Comparison of ENCODE assay signal across 2 cellular contexts in genomic region chr12:65857875-65858274, GRCh38.
TF ChIP-seq lines count a peak whose summit lies in the region.

No MANE protein-coding gene starts in this region.

TF ChIP-seq in HCT116, 20 proteins besides CTCF, POLR2A, EP300 and RAD21 (continued from another document):
- TF ChIP-seq ELF1 (IDR thresholded peaks at IDR 0.05; ENCODE audit: borderline replicate concordance, low read depth) (no peak), CEBPB (IDR thresholded peaks at IDR 0.05; ENCODE audit: low read depth) (no peak)
TF ChIP-seq in HCT116: peak in this region for 0.

TF ChIP-seq in endothelial cell of umbilical vein, 7 proteins besides CTCF, POLR2A, EP300 and RAD21 (continued from another document):
- TF ChIP-seq MAX (IDR thresholded peaks at IDR 0.05; ENCODE audit: insufficient read depth, insufficient read length) (no peak), POLR2AphosphoS5 (IDR thresholded peaks at IDR 0.05; ENCODE audit: insufficient read depth, low read depth, low read length) (no peak), MYC (IDR thresholded peaks at IDR 0.05; ENCODE audit: low read depth, low read length) (no peak)
